ENCODE assay signal across 9 cellular contexts in genomic region chr5:143791848-143792701, GRCh38. TPM values are rescaled to one million over a fixed set of nuclear protein-coding genes. Genes with fewer than 3 reads are reported as not detected.
DNase-seq lines count a peak whose midpoint lies in the region; ATAC-seq and TF ChIP-seq lines count a peak whose summit lies in the region.
"Had no signal": no experiment of that assay in that cellular context is flagged by ENCODE, and none has a peak within 500 bp of the region (broad histone marks: within the 10 kb centered on the region; RNA-seq: fewer than 3 reads in every experiment).

No MANE protein-coding gene starts in this region.

- CTCF ChIA-PET in activated CD4-positive, alpha-beta memory T cell treated with anti-CD3 and anti-CD28 coated beads, Interleukin-2, amount 10 ng/mL, durations not matched to agents 7 days and 5 days (lab: Charles Lee), result no interaction called here

- no peak overlapping the region for H3K27ac Mint-ChIP-seq in activated CD4-positive, alpha-beta memory T cell treated with anti-CD3 and anti-CD28 coated beads, Interleukin-2, amount 10 ng/mL, durations not matched to agents 7 days and 5 days

- no peaks in the 10 kb centered on the region for H3K27me3 ChIP-seq in ovary

- no peak for TF ChIP-seq EP300 in ovary (IDR thresholded peaks at IDR 0.05)

- peaks cover 5% of the 10 kb centered on the region for H3K4me1 Mint-ChIP-seq in activated CD4-positive, alpha-beta memory T cell treated with anti-CD3 and anti-CD28 coated beads, Interleukin-2, amount 10 ng/mL, durations not matched to agents 7 days and 5 days

- 50 to 57% (median 53%) methylated on average over 10 of the region's 10 CpGs for WGBS in ovary, 3 donors

- peaks cover 5% of the 10 kb centered on the region for H3K9me3 Mint-ChIP-seq in activated CD4-positive, alpha-beta memory T cell treated with anti-CD3 and anti-CD28 coated beads, Interleukin-2, amount 10 ng/mL, durations not matched to agents 7 days and 5 days

- no peak overlapping the region for H3K4me3 Mint-ChIP-seq in activated CD4-positive, alpha-beta memory T cell treated with anti-CD3 and anti-CD28 coated beads, Interleukin-2, amount 10 ng/mL, durations not matched to agents 7 days and 5 days

- peak; percentile 57 for ATAC-seq in GM18505 (IDR thresholded peaks at IDR 0.05; ENCODE audit: unreplicated experiment)
- ATAC-seq in GM21717 (IDR thresholded peaks at IDR 0.05; ENCODE audit: unreplicated experiment), result peak; percentile 65
- ATAC-seq in HG03196 (IDR thresholded peaks at IDR 0.05; ENCODE audit: unreplicated experiment), result no peak

- no peaks in the 10 kb centered on the region for H3K36me3 ChIP-seq in ovary

- H3K27me3 Mint-ChIP-seq in activated CD4-positive, alpha-beta memory T cell treated with anti-CD3 and anti-CD28 coated beads, Interleukin-2, amount 10 ng/mL, durations not matched to agents 7 days and 5 days, result peaks cover 2% of the 10 kb centered on the region

- H3K9me3 ChIP-seq in ovary, result no peaks in the 10 kb centered on the region

- POLR2A ChIA-PET in activated CD4-positive, alpha-beta memory T cell treated with anti-CD3 and anti-CD28 coated beads, Interleukin-2, amount 10 ng/mL, durations not matched to agents 7 days and 5 days (lab: Charles Lee), result no interaction called here

- H3K4me3 ChIP-seq in ovary, result no peak overlapping the region

- DNase-seq in NCI-H524 (lab: John Stamatoyannopoulos, UW) (peak; percentile 33 to 77), medulla oblongata (ENCODE audit: extremely low spot score) (peak; percentile 59), ovary (no peak)
- no peak for DNase-seq in effector CD8-positive, alpha-beta T cell (lab: John Stamatoyannopoulos, UW)
- DNase-seq in activated CD4-positive, alpha-beta memory T cell treated with anti-CD3 and anti-CD28 coated beads, Interleukin-2, amount 10 ng/mL, durations not matched to agents 7 days and 5 days, result no peak
- DNase-seq: dermis blood vessel endothelial cell had no signal

- intact Hi-C loops in ovary (cut with DNase I), result no loop called here

- H3K4me1 ChIP-seq in ovary (ENCODE audit: insufficient read depth), result no peaks in the 10 kb centered on the region

- TF ChIP-seq CTCF in ovary (IDR thresholded peaks at IDR 0.05), result no peak

- H3K36me3 Mint-ChIP-seq in activated CD4-positive, alpha-beta memory T cell treated with anti-CD3 and anti-CD28 coated beads, Interleukin-2, amount 10 ng/mL, durations not matched to agents 7 days and 5 days (ENCODE audit: low read depth), result no peaks in the 10 kb centered on the region

- TF ChIP-seq POLR2A in GM18505 (IDR thresholded peaks at IDR 0.05; ENCODE audit: borderline replicate concordance, extremely low read depth, insufficient read depth, insufficient read length), result no peak
- TF ChIP-seq POLR2A in ovary (IDR thresholded peaks at IDR 0.05), result no peak

- no peak overlapping the region for H3K27ac ChIP-seq in ovary

RNA-seq across cellular contexts. Expression of gene HMHB1, which starts 19.9 kb away (rescaled TPM):
- total RNA-seq in ovary, result not detected
- polyA plus RNA-seq in ovary, result not detected
- total RNA-seq in activated CD4-positive, alpha-beta memory T cell treated with anti-CD3 and anti-CD28 coated beads, Interleukin-2, amount 10 ng/mL, durations not matched to agents 7 days and 5 days, result 1 to 10 TPM in 1 of 2 experiments, not detected in 1; 1.2 TPM
- total RNA-seq: dermis blood vessel endothelial cell had no signal

Comparison
In these comparisons a context has a peak if more than half of its experiments do, and no peak if none do; other contexts are left out.
1. DNase-seq: peak in NCI-H524 (2 of 2) and medulla oblongata (single experiment); none in effector CD8-positive, alpha-beta T cell (single experiment), ovary (0 of 5) and activated CD4-positive, alpha-beta memory T cell treated with anti-CD3 and anti-CD28 coated beads, Interleukin-2, amount 10 ng/mL, durations not matched to agents 7 days and 5 days (single experiment).